Comparison of ENCODE assay signal across 8 cellular contexts in the genomic region with DNA sequence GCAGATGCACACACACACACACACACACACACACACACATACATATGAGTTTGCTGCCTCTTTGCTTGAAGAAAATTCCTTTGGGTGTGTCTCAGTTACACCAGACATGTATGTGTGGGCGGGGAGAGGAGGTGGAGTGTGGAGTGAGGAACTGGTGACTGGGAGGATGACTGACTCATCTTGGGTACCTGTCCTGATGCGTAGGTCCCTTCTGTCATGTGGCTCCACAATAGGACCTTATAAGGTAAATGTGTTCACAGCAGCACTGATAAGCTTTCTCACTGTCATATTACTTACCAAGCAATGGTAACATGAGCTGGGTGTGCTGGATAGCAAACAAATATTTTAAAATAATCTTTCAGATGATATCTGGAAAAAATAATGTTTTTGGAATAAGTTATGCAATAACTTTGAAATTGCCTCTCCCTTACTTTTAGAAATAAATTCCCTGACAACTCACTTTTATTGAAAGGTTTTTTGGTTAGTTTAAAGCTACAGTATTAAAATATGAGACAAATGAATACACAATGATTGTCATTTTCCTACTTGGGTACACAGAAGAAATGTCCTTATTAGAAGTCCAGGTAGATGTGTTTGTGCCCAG. TPM values are rescaled to one million over a fixed set of nuclear protein-coding genes. Genes with fewer than 3 reads are reported as not detected.
A peak's percentile ranks its signal among the peaks of the same experiment; 100 is the strongest.
DNase-seq lines count a peak whose midpoint lies in the region; ATAC-seq and TF ChIP-seq lines count a peak whose summit lies in the region.

No MANE protein-coding gene starts in this region.

- H3K4me3 Mint-ChIP-seq in activated T-cell treated with anti-CD3 and anti-CD28 coated beads, Interleukin-2, amount 50 U/mL, for 24 hours, result no peak overlapping the region
- H3K4me3 Mint-ChIP-seq in natural killer cell, result no peak overlapping the region

- H3K27me3 ChIP-seq in WERI-Rb-1 (ENCODE audit: insufficient read depth, low read depth, severe bottlenecking), result peaks cover 90% of the 10 kb centered on the region

- H3K4me1 Mint-ChIP-seq in activated T-cell treated with anti-CD3 and anti-CD28 coated beads, Interleukin-2, amount 50 U/mL, for 24 hours (ENCODE audit: low read depth), result peaks cover 45% of the 10 kb centered on the region
- H3K4me1 Mint-ChIP-seq in natural killer cell, result peaks cover 9 to 10% of the 10 kb centered on the region in 2 donors

- no peaks in the 10 kb centered on the region for H3K36me3 ChIP-seq in WERI-Rb-1

- H3K27me3 Mint-ChIP-seq in activated T-cell treated with anti-CD3 and anti-CD28 coated beads, Interleukin-2, amount 50 U/mL, for 24 hours, result no peaks in the 10 kb centered on the region
- H3K27me3 Mint-ChIP-seq in natural killer cell (ENCODE audit: low read depth in 2 of 2), result peaks cover 15 to 39% of the 10 kb centered on the region in 2 donors

- H3K9me3 Mint-ChIP-seq in activated T-cell treated with anti-CD3 and anti-CD28 coated beads, Interleukin-2, amount 50 U/mL, for 24 hours, result no peaks in the 10 kb centered on the region
- H3K9me3 Mint-ChIP-seq in natural killer cell, result no peaks in the 10 kb centered on the region

- in situ Hi-C loops in GM13977 (cut with MboI; ENCODE audit: low pct_unique_long_range_greater_than_20kb, low sequenced_read_pairs, unreplicated experiment), result no loop called here

- intact Hi-C loops in natural killer cell (cut with micrococcal nuclease), result no loop called here

- no peak for TF ChIP-seq CTCF in GM13977 (IDR thresholded peaks at IDR 0.05; ENCODE audit: extremely low read depth, insufficient read depth, missing control alignments)
- no peak for TF ChIP-seq CTCF in WERI-Rb-1 (IDR thresholded peaks at IDR 0.05; ENCODE audit: low read depth, low read length)
- TF ChIP-seq CTCF in natural killer cell (IDR thresholded peaks at IDR 0.05), result no peak

- DNase-seq in GM13977 (ENCODE audit: low spot score), result peak; percentile 48
- peak; percentile 50 for DNase-seq in activated T-cell treated with anti-CD3 and anti-CD28 coated beads, Interleukin-2, amount 50 U/mL, for 24 hours
- DNase-seq in putamen (ENCODE audit: low spot score), result peak; percentile 76
- no peak for DNase-seq in WERI-Rb-1
- DNase-seq in AG08396 (ENCODE audit: low spot score), result no peak
- DNase-seq in medulla oblongata (ENCODE audit: extremely low spot score), result no peak
- DNase-seq in natural killer cell, result no peak

- H3K27ac ChIP-seq in WERI-Rb-1, result no peak overlapping the region

- H3K27ac Mint-ChIP-seq in activated T-cell treated with anti-CD3 and anti-CD28 coated beads, Interleukin-2, amount 50 U/mL, for 24 hours, result no peak overlapping the region
- no peak overlapping the region for H3K27ac Mint-ChIP-seq in natural killer cell

- peak; percentile 52 for ATAC-seq in HG02981 (IDR thresholded peaks at IDR 0.05; ENCODE audit: unreplicated experiment)
- no peak for ATAC-seq in natural killer cell

- no peaks in the 10 kb centered on the region for H3K36me3 Mint-ChIP-seq in activated T-cell treated with anti-CD3 and anti-CD28 coated beads, Interleukin-2, amount 50 U/mL, for 24 hours (ENCODE audit: low read depth)
- H3K36me3 Mint-ChIP-seq in natural killer cell, result no peaks in the 10 kb centered on the region

- no peak overlapping the region for H3K4me3 ChIP-seq in WERI-Rb-1 (ENCODE audit: low read depth, low read length)

- H3K9me3 ChIP-seq in WERI-Rb-1 (ENCODE audit: severe bottlenecking), result no peaks in the 10 kb centered on the region

RNA-seq across cellular contexts. Expression of gene SLC9A2, which starts 45.2 kb away (rescaled TPM):
- total RNA-seq in natural killer cell, result not detected

Comparison
In these comparisons a context has a peak if more than half of its experiments do, and no peak if none do; other contexts are left out.
1. DNase-seq: peak in GM13977 (single experiment), activated T-cell treated with anti-CD3 and anti-CD28 coated beads, Interleukin-2, amount 50 U/mL, for 24 hours (single experiment) and putamen (single experiment); none in WERI-Rb-1 (single experiment), AG08396 (single experiment), medulla oblongata (single experiment) and natural killer cell (single experiment).